Comparison of ENCODE assay signal across 27 cellular contexts in genomic region chr4:47862297-47862696, GRCh38. TPM values are rescaled to one million over a fixed set of nuclear protein-coding genes. Genes with fewer than 3 reads are reported as not detected.
DNase-seq lines count a peak whose midpoint lies in the region; ATAC-seq, FAIRE-seq and TF ChIP-seq lines count a peak whose summit lies in the region.
"Had no signal": no experiment of that assay in that cellular context is flagged by ENCODE, and none has a peak within 500 bp of the region (broad histone marks: within the 10 kb centered on the region; RNA-seq: fewer than 3 reads in every experiment).

No MANE protein-coding gene starts in this region.

- in situ Hi-C loops in IMR-90 (cut with MboI; ENCODE audit: low sequenced_read_pairs) = loop anchor here (25.0 kb wide), 1 partner anchor 500 kb away; no protein-coding TSS in a partner anchor

- H3K79me1 ChIP-seq in IMR-90 (ENCODE audit: low read depth in 1 of 2, low read length in 2 of 2) = peaks cover 8 to 17% of the 10 kb centered on the region in 2 experiments; a peak in 3 of 4 replicates

- intact Hi-C loops in IMR-90 (cut with micrococcal nuclease) = no loop called here

- WGBS in IMR-90 (ENCODE audit: extremely low coverage in 2 of 2, insufficient read length in 1 of 2), 2 experiments = no CpG with 5 or more reads among the region's 3 CpGs

- peak overlapping the region; percentile 78 for H3K18ac ChIP-seq in IMR-90 (ENCODE audit: low read depth, low read length)

- no peak overlapping the region for H3K9ac ChIP-seq in IMR-90 (ENCODE audit: low read depth, low read length)

- H2BK20ac ChIP-seq in IMR-90 (ENCODE audit: low read depth, low read length) = peak overlapping the region; percentile 94

- CTCF ChIA-PET in IMR-90 (lab: Yijun Ruan, JAX) = interaction anchor here (0.7 kb wide), 1 partner anchor 10 kb away, joined by 3 read pairs; no protein-coding TSS in a partner anchor

- H3K4me2 ChIP-seq in IMR-90 (ENCODE audit: low read depth, low read length) = peak overlapping the region; percentile 20; the same call in 1 of the 2 replicates
- H3K4me2 ChIP-seq: A549 had no signal

- no peak overlapping the region for H2AK9ac ChIP-seq in IMR-90 (replicated peaks; ENCODE audit: low read depth, low read length, poor library complexity)

- peaks cover 17% of the 10 kb centered on the region for H3K4me1 ChIP-seq in IMR-90 (ENCODE audit: control insufficient read depth, insufficient read depth, low read length)
- H3K4me1 ChIP-seq: A549, heart right ventricle, lower lobe of right lung had no signal

- no peaks in the 10 kb centered on the region for H3K27me3 Mint-ChIP-seq in nephron progenitor cell (ENCODE audit: low read depth, poor library complexity)
- H3K27me3 Mint-ChIP-seq: CD4-positive, CD25-positive, alpha-beta regulatory T cell; effector memory CD8-positive, alpha-beta T cell had no signal

- ATAC-seq in IMR-90 (ENCODE audit: low read depth) = peak; percentile 86
- ATAC-seq: A549; effector memory CD8-positive, alpha-beta T cell; HCT116; heart right ventricle; HepG2; lower lobe of right lung had no signal

- H4K5ac ChIP-seq in IMR-90 (ENCODE audit: low read depth, low read length) = peak overlapping the region; percentile 45; the same call in 1 of the 2 replicates

- DNase-seq in AG08395 (ENCODE audit: low spot score) = peak; percentile 35
- peak; percentile 77 for DNase-seq in IMR-90
- DNase-seq in choroid plexus epithelial cell (ENCODE audit: low read depth) = peak; percentile 80
- DNase-seq in myocyte (ENCODE audit: low read depth) = peak; percentile 61
- no peak for DNase-seq in nephron progenitor cell
- DNase-seq in RPMI8226 = no peak
- DNase-seq in GM19238 (ENCODE audit: insufficient read length, low spot score) = no peak
- DNase-seq in GM19239 (ENCODE audit: insufficient read length, low spot score) = no peak
- DNase-seq: activated CD4-positive, alpha-beta T cell treated with anti-CD3 and anti-CD28 coated beads, Interleukin-2, amount 50 U/mL, for 4 hours; activated naive CD4-positive, alpha-beta T cell; CD4-positive, CD25-positive, alpha-beta regulatory T cell; effector memory CD8-positive, alpha-beta T cell; heart right ventricle; immature natural killer cell; lower lobe of right lung; NCI-H1417 treated with DMSO at 0.1 percent for 48 hours; NCI-H2107; NCI-H510A; nucleus accumbens; stimulated activated CD4-positive, alpha-beta T cell treated with anti-CD3 and anti-CD28 coated beads, Interleukin-15, amount 100 ng/mL, for 24 hours; WERI-Rb-1 had no signal

- peaks cover 11% of the 10 kb centered on the region for H3K36me3 ChIP-seq in IMR-90 (ENCODE audit: control insufficient read depth, insufficient read depth, low read length)
- H3K36me3 ChIP-seq: lower lobe of right lung had no signal

- no peak overlapping the region for H3K4me3 Mint-ChIP-seq in nephron progenitor cell
- H3K4me3 Mint-ChIP-seq: CD4-positive, CD25-positive, alpha-beta regulatory T cell; effector memory CD8-positive, alpha-beta T cell; immature natural killer cell had no signal

- peak overlapping the region; percentile 80 for H4K91ac ChIP-seq in IMR-90 (ENCODE audit: insufficient read depth, low read depth, low read length)

- no peak overlapping the region for H3K27ac Mint-ChIP-seq in nephron progenitor cell
- H3K27ac Mint-ChIP-seq: CD4-positive, CD25-positive, alpha-beta regulatory T cell; effector memory CD8-positive, alpha-beta T cell; immature natural killer cell had no signal

- H2AFZ ChIP-seq in IMR-90 (replicated peaks; ENCODE audit: low read length, poor library complexity) = no peak overlapping the region

- H4K8ac ChIP-seq in IMR-90 (ENCODE audit: low read depth in 2 of 2, low read length in 2 of 2) = peak overlapping the region; percentile 10 to 78; a peak in 3 of 4 replicates

- BruUV-seq in IMR-90 (replicated peaks; lab: Mats Ljungman, UMichigan) = no TSS peak

- TF ChIP-seq RAD21 in IMR-90 (IDR thresholded peaks at IDR 0.05; ENCODE audit: low read length) = no peak

- dilution Hi-C loops in IMR-90 (cut with HindIII; ENCODE audit: low sequenced_read_pairs, unreplicated experiment) = no loop called here

- no peak overlapping the region for H3K56ac ChIP-seq in IMR-90 (ENCODE audit: extremely low read depth, insufficient read depth, low read length)

- H3K4me1 Mint-ChIP-seq in nephron progenitor cell = no peaks in the 10 kb centered on the region
- H3K4me1 Mint-ChIP-seq: immature natural killer cell had no signal

- peaks cover 4% of the 10 kb centered on the region for H3K9me3 Mint-ChIP-seq in nephron progenitor cell
- H3K9me3 Mint-ChIP-seq: CD4-positive, CD25-positive, alpha-beta regulatory T cell; effector memory CD8-positive, alpha-beta T cell; immature natural killer cell had no signal

- H3K4ac ChIP-seq in IMR-90 (ENCODE audit: low read depth, low read length) = peak overlapping the region; percentile 26; the same call in 1 of the 2 replicates

- peak overlapping the region; percentile 80; the same call in 1 of the 2 replicates for H3K27ac ChIP-seq in IMR-90 (ENCODE audit: insufficient read depth, low read length)
- H3K27ac ChIP-seq: A549, esophagus muscularis mucosa, heart right ventricle, lower lobe of right lung, WERI-Rb-1 had no signal

- H3K14ac ChIP-seq in IMR-90 (replicated peaks; ENCODE audit: low read depth, low read length) = peak overlapping the region; percentile 68

- TF ChIP-seq POLR2A in IMR-90 (IDR thresholded peaks at IDR 0.05; ENCODE audit: low read depth, low read length) = no peak

- no peaks in the 10 kb centered on the region for H4K20me1 ChIP-seq in IMR-90 (ENCODE audit: insufficient read depth, low read length)

- H3K23ac ChIP-seq in IMR-90 (ENCODE audit: low read depth, low read length) = peak overlapping the region; percentile 66; the same call in 1 of the 2 replicates

- H3K36me3 Mint-ChIP-seq in nephron progenitor cell (ENCODE audit: low read depth) = peaks cover 46% of the 10 kb centered on the region

- H3K9me1 ChIP-seq in IMR-90 (ENCODE audit: insufficient read depth, low read length) = peaks cover 2% of the 10 kb centered on the region; the same call in 1 of the 2 replicates

- no peaks in the 10 kb centered on the region for H3K9me3 ChIP-seq in IMR-90 (ENCODE audit: control insufficient read depth, insufficient read depth, low read length)
- H3K9me3 ChIP-seq: A549, esophagus muscularis mucosa, lower lobe of right lung had no signal

- H2BK15ac ChIP-seq in IMR-90 (ENCODE audit: low read depth, low read length) = no peak overlapping the region

- TF ChIP-seq CTCF in IMR-90 (conservative IDR thresholded peaks at IDR 0.05; ENCODE audit: low read depth, low read length) = no peak
- no peak for TF ChIP-seq CTCF in choroid plexus epithelial cell (conservative IDR thresholded peaks at IDR 0.05; ENCODE audit: low read depth, low read length)
- no peak for TF ChIP-seq CTCF in nephron progenitor cell (IDR thresholded peaks at IDR 0.05)

- H3K27me3 ChIP-seq in IMR-90 (ENCODE audit: control insufficient read depth, insufficient read depth, low read length) = no peaks in the 10 kb centered on the region
- H3K27me3 ChIP-seq: esophagus muscularis mucosa, heart right ventricle had no signal

- peak overlapping the region; percentile 90 for H2BK120ac ChIP-seq in IMR-90 (ENCODE audit: low read depth, low read length)

- peak overlapping the region; percentile 33; the same call in 1 of the 2 replicates for H2AK5ac ChIP-seq in IMR-90 (ENCODE audit: low read depth, low read length)

- H2BK5ac ChIP-seq in IMR-90 (ENCODE audit: low read depth, low read length, poor library complexity, severe bottlenecking) = peak overlapping the region; percentile 98

- no peak for FAIRE-seq in GM19239 (lab: Jason Lieb, UNC)
- FAIRE-seq: A549, HepG2, RCC 7860 had no signal

- H3K4me3 ChIP-seq in IMR-90 (ENCODE audit: insufficient read depth, low read depth, low read length) (no peak overlapping the region), choroid plexus epithelial cell (ENCODE audit: low read depth, low read length) (no peak overlapping the region)
- H3K4me3 ChIP-seq: A549, esophagus muscularis mucosa, heart right ventricle, lower lobe of right lung had no signal

- POLR2A ChIA-PET in IMR-90 (lab: Charles Lee; ENCODE audit: unreplicated experiment) = no interaction called here

TF ChIP-seq in IMR-90, 13 proteins besides CTCF, POLR2A, EP300 and RAD21:
- TF ChIP-seq USF2 (IDR thresholded peaks at IDR 0.05; ENCODE audit: low read depth, low read length) (no peak), SMC3 (IDR thresholded peaks at IDR 0.05; ENCODE audit: low read depth, low read length) (no peak), BHLHE40 (IDR thresholded peaks at IDR 0.05; ENCODE audit: low read depth, low read length) (peak; percentile 29; the same call in 1 of the 2 replicates), NFE2L2 (IDR thresholded peaks at IDR 0.05; ENCODE audit: low read depth, low read length) (no peak)

RNA-seq across cellular contexts. Expression of gene CORIN, which starts 24.4 kb away (rescaled TPM):
- total RNA-seq in IMR-90 (2012; rRNA removed) = 15.6 and 20.3 TPM in 2 replicates
- polyA plus RNA-seq in IMR-90 (2012; rRNA removed) = 19.2 and 24.7 TPM in 2 replicates
- 12.7 and 13.8 TPM in 2 replicates for polyA plus RNA-seq in IMR-90 (2012; cell fraction: cytosol; rRNA removed)
- polyA plus RNA-seq in IMR-90 (2012; cell fraction: nucleus; rRNA removed; ENCODE audit: low replicate concordance) = 9.0 and 31.6 TPM in 2 replicates
- total RNA-seq in myocyte = 1.5 and 1.6 TPM in 2 replicates
- polyA plus RNA-seq in myocyte (2012) = 2.1 TPM
- total RNA-seq: T-helper 2 cell treated with Interferon-gamma antibody and Interleukin-4, amounts not matched to agents 100 ng/mL and 5 ng/mL, for 36 hours had no signal
- polyA plus RNA-seq: CD4-positive, CD25-positive, alpha-beta regulatory T cell; immature natural killer cell had no signal

RNA-seq across cellular contexts. Expression of gene NFXL1, which starts 52.1 kb away (rescaled TPM):
- total RNA-seq in IMR-90 (2012; rRNA removed) (21.9 and 23.1 TPM in 2 replicates), myocyte (3.7 TPM in 2 replicates)
- 11.7 and 13.9 TPM in 2 replicates for polyA plus RNA-seq in IMR-90 (2012; rRNA removed)
- polyA plus RNA-seq in IMR-90 (2012; cell fraction: cytosol; rRNA removed) = 3.6 and 5.1 TPM in 2 replicates
- polyA plus RNA-seq in IMR-90 (2012; cell fraction: nucleus; rRNA removed; ENCODE audit: low replicate concordance) = 10.4 and 59.6 TPM in 2 replicates
- polyA plus RNA-seq in myocyte (2012) = 3.7 TPM

Comparison
In these comparisons a context has a peak if more than half of its experiments do, and no peak if none do; other contexts are left out.
1. DNase-seq: peak in AG08395 (single experiment), IMR-90 (single experiment), choroid plexus epithelial cell (single experiment) and myocyte (single experiment); none in nephron progenitor cell (single experiment), RPMI8226 (single experiment), GM19238 (single experiment) and GM19239 (single experiment).